ENCODE assay signal across 16 cellular contexts in genomic region chr2:205170399-205170798, GRCh38.
DNase-seq lines count a peak whose midpoint lies in the region; ATAC-seq and TF ChIP-seq lines count a peak whose summit lies in the region.
"Had no signal": no experiment of that assay in that cellular context is flagged by ENCODE, and none has a peak within 500 bp of the region (broad histone marks: within the 10 kb centered on the region; RNA-seq: fewer than 3 reads in every experiment).

No MANE protein-coding gene starts in this region.

- no peaks in the 10 kb centered on the region for H3K9me3 ChIP-seq in tibial artery
- H3K9me3 ChIP-seq: HAP-1 had no signal

- H3K36me3 ChIP-seq in tibial artery: no peaks in the 10 kb centered on the region
- H3K36me3 ChIP-seq: BLaER1, HAP-1 had no signal

- H3K27ac ChIP-seq in tibial artery: no peak overlapping the region
- H3K27ac ChIP-seq: BLaER1, HL-60 had no signal

- H3K4me3 ChIP-seq in tibial artery: no peak overlapping the region
- H3K4me3 ChIP-seq: BLaER1, HAP-1 had no signal

- DNase-seq in DMS153 (lab: John Stamatoyannopoulos, UW) (peak; percentile 9), DMS153 treated with DMSO at 0.1 percent for 48 hours (lab: John Stamatoyannopoulos, UW; ENCODE audit: unreplicated experiment) (no peak), HEK293T (ENCODE audit: extremely low spot score) (no peak), RPMI8226 (peak; percentile 5), islet precursor cell (peak; percentile 82), tibial artery (no peak)
- no peak for DNase-seq in stimulated activated CD4-positive, alpha-beta T cell treated with anti-CD3 and anti-CD28 coated beads, Interleukin-1b, Interleukin-23, amount 100 ng/mL, for 48 hours
- DNase-seq: NCI-H1105 treated with DMSO at 0.1 percent for 48 hours, NCI-H187 treated with DMSO at 0.1 percent for 48 hours, SHP77 had no signal

- no peak for ATAC-seq in GM21526 (IDR thresholded peaks at IDR 0.05; ENCODE audit: low FRiP score, unreplicated experiment)
- ATAC-seq: CD8-positive, alpha-beta T cell; SK-N-SH treated with all-trans-retinoic acid at 6 μM for 48 hours had no signal

- no peak for TF ChIP-seq CTCF in tibial artery (IDR thresholded peaks at IDR 0.05)

- CTCF ChIA-PET in HEK293T (lab: Yijun Ruan, JAX): no interaction called here

- POLR2A ChIA-PET in HEK293T (lab: Yijun Ruan, JAX): no interaction called here

- no peaks in the 10 kb centered on the region for H3K27me3 ChIP-seq in tibial artery
- H3K27me3 ChIP-seq: BLaER1 had no signal

- intact Hi-C loops in tibial artery (cut with DNase I; ENCODE audit: low total_unique reads): no loop called here

- H3K4me1 ChIP-seq in tibial artery: peaks cover 0 to 8% (median 0%) of the 10 kb centered on the region in 4 donors

TF ChIP-seq in HEK293T, 16 proteins besides CTCF, POLR2A, EP300 and RAD21:
- TF ChIP-seq LEF1 (IDR thresholded peaks at IDR 0.05; ENCODE audit: borderline replicate concordance): no peak
- TF ChIP-seq L3MBTL2 (conservative IDR thresholded peaks at IDR 0.05): 0 out of 2 replicates have a peak, but pooled peaks have one; percentile 13

Comparison
In these comparisons a context has a peak if more than half of its experiments do, and no peak if none do; other contexts are left out.
1. DNase-seq: peak in DMS153 (single experiment), RPMI8226 (single experiment) and islet precursor cell (single experiment); none in DMS153 treated with DMSO at 0.1 percent for 48 hours (single experiment), HEK293T (single experiment), stimulated activated CD4-positive, alpha-beta T cell treated with anti-CD3 and anti-CD28 coated beads, Interleukin-1b, Interleukin-23, amount 100 ng/mL, for 48 hours (single experiment) and tibial artery (0 of 2).